Comparison of ENCODE assay signal across 8 cellular contexts in genomic region chr2:31170071-31170698, GRCh38. TPM values are rescaled to one million over a fixed set of nuclear protein-coding genes. Genes with fewer than 3 reads are reported as not detected.
A peak's percentile ranks its signal among the peaks of the same experiment; 100 is the strongest.
DNase-seq lines count a peak whose midpoint lies in the region; ATAC-seq and TF ChIP-seq lines count a peak whose summit lies in the region.

No MANE protein-coding gene starts in this region.

- peaks cover 18% of the 10 kb centered on the region for H3K27me3 Mint-ChIP-seq in MCF 10A (ENCODE audit: insufficient read depth, unreplicated experiment)

- BruUV-seq in HCT116 (replicated peaks; lab: Mats Ljungman, UMichigan) (no TSS peak), MCF 10A (replicated peaks; lab: Mats Ljungman, UMichigan) (no TSS peak)

- peak; percentile 86 to 92 (median 90) for TF ChIP-seq CTCF in HCT116 (IDR thresholded peaks at IDR 0.05 in 2 of 3, conservative IDR thresholded peaks at IDR 0.05 in 1 of 3; ENCODE audit: borderline replicate concordance in 1 of 3, insufficient read depth in 1 of 3, low read depth in 2 of 3, low read length in 2 of 3)
- TF ChIP-seq CTCF in MCF 10A (IDR thresholded peaks at IDR 0.05; ENCODE audit: unreplicated experiment) = peak; percentile 96

- peaks cover 21% of the 10 kb centered on the region; the same call in 1 of the 2 replicates for H3K27me3 ChIP-seq in HCT116 (ENCODE audit: insufficient read depth, low read length)

- TF ChIP-seq RAD21 in HCT116 (IDR thresholded peaks at IDR 0.05; ENCODE audit: low read depth) = peak; percentile 89

- H3K79me2 ChIP-seq in HCT116 (ENCODE audit: insufficient read depth, low read length) = no peaks in the 10 kb centered on the region

- no peak overlapping the region for H3K27ac ChIP-seq in HCT116 (ENCODE audit: low read depth, low read length)

- RAD21 ChIA-PET in HCT116 (lab: Charles Lee; ENCODE audit: low non-redundant PET in 1 of 2, low total read pairs in 2 of 2, uncharacterized antibody in 2 of 2, unreplicated experiment in 2 of 2) = interaction anchor here (1.0 to 1.1 kb wide), 3 partner anchors 308 to 459 kb away, joined by 4 to 5 read pairs (median 4); no protein-coding TSS in a partner anchor

- no peaks in the 10 kb centered on the region for H3K9me2 ChIP-seq in HCT116 (ENCODE audit: insufficient read depth)

- H3K4me1 ChIP-seq in HCT116 (ENCODE audit: control insufficient read depth in 1 of 2, insufficient read depth in 2 of 2, low read length in 2 of 2) = no peaks in the 10 kb centered on the region

- no peak for TF ChIP-seq POLR2A in HCT116 (IDR thresholded peaks at IDR 0.05; ENCODE audit: borderline replicate concordance, extremely low read depth, insufficient read depth, insufficient read length)

- H3K9ac ChIP-seq in HCT116 (ENCODE audit: low read length) = no peak overlapping the region

- POLR2A ChIA-PET in HCT116 (lab: Charles Lee) (no interaction called here), MCF 10A (lab: Yijun Ruan, JAX) (interaction anchor here (1.2 kb wide), 1 partner anchor 459 kb away, joined by 4 read pairs; no protein-coding TSS in a partner anchor)

- no peaks in the 10 kb centered on the region for H3K9me3 Mint-ChIP-seq in MCF 10A (ENCODE audit: unreplicated experiment)

- H3K9me3 ChIP-seq in HCT116 (ENCODE audit: control insufficient read depth in 1 of 2, insufficient read depth in 1 of 2, low read depth in 1 of 2, low read length in 2 of 2) = no peaks in the 10 kb centered on the region

- H3K27ac Mint-ChIP-seq in MCF 10A (ENCODE audit: low read depth, unreplicated experiment) = no peak overlapping the region

- no peak overlapping the region for H2AFZ ChIP-seq in HCT116 (ENCODE audit: low read depth, low read length, poor library complexity, severe bottlenecking)

- no peaks in the 10 kb centered on the region for H4K20me1 ChIP-seq in HCT116 (ENCODE audit: insufficient read depth)

- H3K4me3 ChIP-seq in HCT116 (replicated peaks in 1 of 2; ENCODE audit: low read depth in 1 of 2, low read length in 2 of 2) = no peak overlapping the region

- peak; percentile 97 for ATAC-seq in HCT116

- no peaks in the 10 kb centered on the region for H3K36me3 Mint-ChIP-seq in MCF 10A (ENCODE audit: insufficient read depth, unreplicated experiment)

- no peaks in the 10 kb centered on the region for H3K4me1 Mint-ChIP-seq in MCF 10A (ENCODE audit: insufficient read depth, unreplicated experiment)

- H3K4me3 Mint-ChIP-seq in MCF 10A (ENCODE audit: unreplicated experiment) = no peak overlapping the region

- CTCF ChIA-PET in HCT116 (lab: Charles Lee) = interaction anchor here (0.6 to 4.3 kb wide), 15 partner anchors 14 to 1006 kb away, joined by 3 to 66 read pairs (median 4); partner anchors contain the start of gene GALNT14
- CTCF ChIA-PET in MCF 10A (lab: Yijun Ruan, JAX) = interaction anchor here (0.6 to 7.4 kb wide), 60 partner anchors 8 to 1634 kb away, joined by 3 to 140 read pairs (median 3); partner anchors contain the start of gene GALNT14

- no peaks in the 10 kb centered on the region for H3K36me3 ChIP-seq in HCT116 (ENCODE audit: control insufficient read depth in 1 of 2, insufficient read depth in 2 of 2, low read length in 2 of 2)

- DNase-seq in EL (peak; percentile 63), HCT116 (ENCODE audit: low read depth, low spot score) (peak; percentile 40), NCI-H1105 (lab: John Stamatoyannopoulos, UW) (peak; percentile 33), T-helper 9 cell (peak; percentile 20), MCF 10A (ENCODE audit: unreplicated experiment) (peak; percentile 71), iPS-NIHi7 (ENCODE audit: extremely low spot score) (peak; percentile 89)
- DNase-seq in stimulated activated CD4-positive, alpha-beta T cell treated with anti-CD3 and anti-CD28 coated beads, Interleukin-12 subunit alpha, Interleukin-12 subunit beta, amount 100 ng/mL, for 24 hours (ENCODE audit: low read depth in 2 of 2) = peak; percentile 12 to 42
- no peak for DNase-seq in effector CD8-positive, alpha-beta T cell (lab: John Stamatoyannopoulos, UW)

- H3K4me2 ChIP-seq in HCT116 (ENCODE audit: low read length) = no peak overlapping the region

- intact Hi-C loops in HCT116 (cut with micrococcal nuclease) (loop anchor here (1.0 kb wide), 2 partner anchors 308 to 456 kb away; no protein-coding TSS in a partner anchor), MCF 10A (cut with micrococcal nuclease) (loop anchor here (1.0 to 10.0 kb wide), 5 partner anchors 163 to 965 kb away; no protein-coding TSS in a partner anchor)

TF ChIP-seq in HCT116, 20 proteins besides CTCF, POLR2A, EP300 and RAD21:
- TF ChIP-seq REST (IDR thresholded peaks at IDR 0.05; ENCODE audit: low read depth) (no peak), SIN3A (IDR thresholded peaks at IDR 0.05; ENCODE audit: low read depth) (no peak), ATF3 (IDR thresholded peaks at IDR 0.05) (no peak), EZH2phosphoT487 (IDR thresholded peaks at IDR 0.05; ENCODE audit: borderline replicate concordance) (no peak), ELF1 (IDR thresholded peaks at IDR 0.05; ENCODE audit: borderline replicate concordance, low read depth) (no peak), MAX (IDR thresholded peaks at IDR 0.05) (no peak), ZFX (IDR thresholded peaks at IDR 0.05) (no peak), ZNF274 (IDR thresholded peaks at IDR 0.05; ENCODE audit: low read depth, low read length) (no peak), JUND (IDR thresholded peaks at IDR 0.05) (no peak), CBX3 (IDR thresholded peaks at IDR 0.05; ENCODE audit: low read depth) (no peak), ZBTB33 (IDR thresholded peaks at IDR 0.05; ENCODE audit: extremely low read depth, insufficient replicate concordance, low read length) (no peak), CEBPB (IDR thresholded peaks at IDR 0.05; ENCODE audit: low read depth) (no peak), EZH2 (IDR thresholded peaks at IDR 0.05) (no peak), EGR1 (IDR thresholded peaks at IDR 0.05; ENCODE audit: low read depth) (no peak), POLR2AphosphoS5 (IDR thresholded peaks at IDR 0.05; ENCODE audit: low read depth, low read length) (no peak), FOSL1 (IDR thresholded peaks at IDR 0.05; ENCODE audit: low read depth) (no peak), SP1 (IDR thresholded peaks at IDR 0.05; ENCODE audit: low read depth) (no peak), YY1 (IDR thresholded peaks at IDR 0.05; ENCODE audit: extremely low read depth, insufficient replicate concordance, low read depth, low read length) (no peak), TCF7L2 (IDR thresholded peaks at IDR 0.05; ENCODE audit: borderline replicate concordance, extremely low read depth, insufficient read depth, insufficient read length) (no peak)
TF ChIP-seq in HCT116: peak in this region for 0.

RNA-seq across cellular contexts. Expression of gene GALNT14, which starts 31.9 kb away (rescaled TPM):
- total RNA-seq in HCT116 (2021; ENCODE audit: unreplicated experiment) = 11.2 TPM
- 23.8 and 27.9 TPM in 2 replicates for polyA plus RNA-seq in HCT116 (2012)
- total RNA-seq in MCF 10A (2022) = 4.6 and 6.8 TPM in 2 replicates

RNA-seq across cellular contexts. Expression of gene CAPN14, which starts 47.1 kb away (rescaled TPM):
- total RNA-seq in HCT116 (2021; ENCODE audit: unreplicated experiment) = not detected
- not detected in 2 replicates for polyA plus RNA-seq in HCT116 (2012)
- not detected in 2 replicates for total RNA-seq in MCF 10A (2022)
